In genomic region chr6:149755300-149756260, GRCh38 we compare ENCODE assay signal across 9 cellular contexts. TPM values are rescaled to one million over a fixed set of nuclear protein-coding genes. Genes with fewer than 3 reads are reported as not detected.
DNase-seq lines count a peak whose midpoint lies in the region; ATAC-seq lines count a peak whose summit lies in the region.
"Had no signal": no experiment of that assay in that cellular context is flagged by ENCODE, and none has a peak within 500 bp of the region (broad histone marks: within the 10 kb centered on the region; RNA-seq: fewer than 3 reads in every experiment).

No MANE protein-coding gene starts in this region.

- H3K27ac ChIP-seq in caudate nucleus (ENCODE audit: low read depth, low read length) (peak overlapping the region; percentile 58), skeletal muscle tissue (ENCODE audit: low read depth, low read length) (peak overlapping the region; percentile 55)
- H3K27ac ChIP-seq: A549 had no signal

- ATAC-seq in HG02981 (IDR thresholded peaks at IDR 0.05; ENCODE audit: unreplicated experiment), result peak; percentile 83
- ATAC-seq: A549 had no signal

- no peak overlapping the region for H3K4me3 ChIP-seq in skeletal muscle tissue (ENCODE audit: low read length in 3 of 3)
- H3K4me3 ChIP-seq: A549 had no signal

- H3K27me3 ChIP-seq in skeletal muscle tissue (ENCODE audit: control insufficient read depth in 3 of 3, insufficient read depth in 3 of 3, low read length in 3 of 3), result no peaks in the 10 kb centered on the region

- DNase-seq in DMS53 (lab: John Stamatoyannopoulos, UW) (peak; percentile 7), DMS53 treated with DMSO at 0.1 percent for 48 hours (lab: John Stamatoyannopoulos, UW; ENCODE audit: unreplicated experiment) (no peak), caudate nucleus (lab: John Stamatoyannopoulos, UW) (peak in 1 of 61 donors; percentile 1), NCI-H2029 (lab: John Stamatoyannopoulos, UW) (no peak)
- no peak for DNase-seq in activated naive CD4-positive, alpha-beta T cell (lab: John Stamatoyannopoulos, UW)
- DNase-seq in activated CD4-positive, alpha-beta T cell treated with anti-CD3 and anti-CD28 coated beads, Interleukin-2, amount 50 U/mL, for 48 hours, result no peak

- H3K9me3 ChIP-seq in skeletal muscle tissue (ENCODE audit: control insufficient read depth in 3 of 3, low read length in 3 of 3), result no peaks in the 10 kb centered on the region
- H3K9me3 ChIP-seq: A549 had no signal

- peaks cover 8 to 14% (median 9%) of the 10 kb centered on the region in 3 donors for H3K4me1 ChIP-seq in skeletal muscle tissue (ENCODE audit: control insufficient read depth in 3 of 3, insufficient read depth in 3 of 3, low read length in 3 of 3)

- H3K36me3 ChIP-seq in skeletal muscle tissue (ENCODE audit: control insufficient read depth in 3 of 3, insufficient read depth in 3 of 3, low read length in 3 of 3), result peaks cover 3 to 7% (median 5%) of the 10 kb centered on the region in 3 donors

- peak overlapping the region in 2 of 3 donors; percentile 1 to 10 for H3K9ac ChIP-seq in skeletal muscle tissue (ENCODE audit: low read depth in 1 of 3, low read length in 3 of 3)

RNA-seq across cellular contexts. Expression of gene PCMT1, which starts 6.0 kb away (rescaled TPM):
- total RNA-seq in skeletal muscle tissue, result 63.7 TPM

RNA-seq across cellular contexts. Expression of gene NUP43, which starts 9.3 kb away (rescaled TPM):
- total RNA-seq in skeletal muscle tissue, result 17.2 TPM

RNA-seq across cellular contexts. Expression of gene LATS1, which starts 37.7 kb away (rescaled TPM):
- 15.1 TPM for total RNA-seq in skeletal muscle tissue
